Comparison of ENCODE assay signal across 12 cellular contexts in genomic region chr1:193819376-193819775, GRCh38.
A peak's percentile ranks its signal among the peaks of the same experiment; 100 is the strongest.
DNase-seq lines count a peak whose midpoint lies in the region; ATAC-seq lines count a peak whose summit lies in the region.
"Had no signal": no experiment of that assay in that cellular context is flagged by ENCODE, and none has a peak within 500 bp of the region (broad histone marks: within the 10 kb centered on the region; RNA-seq: fewer than 3 reads in every experiment).

No MANE protein-coding gene starts in this region.

- DNase-seq in COLO829 (ENCODE audit: low spot score) (peak; percentile 54), NCI-H1048 (lab: John Stamatoyannopoulos, UW) (peak; percentile 99), foreskin melanocyte (peak; percentile 92)
- no peak for DNase-seq in stimulated activated CD4-positive, alpha-beta T cell treated with anti-CD3 and anti-CD28 coated beads, Interleukin-4, amount 100 ng/mL, for 1 hour
- DNase-seq: AML-193; CD4-positive, alpha-beta T cell; CD8-positive, alpha-beta T cell; COR-L47; DMS79 treated with DMSO at 0.1 percent for 48 hours; GF-D8 had no signal

- no peak for ATAC-seq in GM21367 (IDR thresholded peaks at IDR 0.05; ENCODE audit: unreplicated experiment)
- ATAC-seq: A549; CD8-positive, alpha-beta T cell had no signal
